Comparison of ENCODE assay signal across 18 cellular contexts in the genomic region with DNA sequence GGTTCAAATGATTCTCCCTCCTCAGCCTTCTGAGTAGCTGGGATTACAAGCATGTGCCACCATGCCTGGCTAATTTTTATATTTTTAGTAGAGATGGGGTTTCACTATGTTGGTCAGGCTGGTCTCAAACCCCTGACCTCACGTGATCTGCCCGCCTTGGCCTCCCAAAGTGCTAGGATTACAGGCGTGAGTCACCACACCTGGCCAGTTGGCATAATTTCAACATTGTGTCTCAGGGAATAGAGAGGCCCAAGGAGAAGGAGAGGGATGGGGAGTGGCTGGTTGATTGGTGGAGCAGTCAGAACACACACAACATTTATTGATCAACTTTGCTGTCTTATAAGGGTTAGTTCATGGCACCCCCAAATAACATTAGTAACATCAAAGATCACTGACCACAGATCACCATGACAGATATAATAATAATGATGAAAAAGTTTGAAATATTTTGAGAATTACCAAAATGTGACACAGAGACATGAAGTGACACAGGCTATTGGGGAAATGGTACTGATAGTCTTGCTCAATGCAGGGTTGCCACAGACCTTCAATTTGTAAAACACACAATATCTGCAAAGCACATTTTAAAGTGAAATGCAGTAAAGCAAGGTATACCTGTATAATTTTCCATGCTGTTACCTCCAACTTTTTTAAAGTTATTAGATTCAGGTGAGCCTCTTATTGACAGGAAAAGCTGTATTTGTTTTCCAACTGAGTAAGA.
"Had no signal": no experiment of that assay in that cellular context is flagged by ENCODE, and none has a peak within 500 bp of the region (broad histone marks: within the 10 kb centered on the region; RNA-seq: fewer than 3 reads in every experiment).

No MANE protein-coding gene starts in this region.

- H3K27ac ChIP-seq: adrenal gland, cardiac muscle cell, gastrocnemius medialis, heart left ventricle, prostate gland, tibial nerve, vagina had no signal

- ATAC-seq: gastrocnemius medialis, heart left ventricle, right cardiac atrium, WTC11 had no signal

- H3K27me3 ChIP-seq: cardiac muscle cell, gastrocnemius medialis, vagina had no signal

- DNase-seq: activated CD4-positive, alpha-beta memory T cell treated with anti-CD3 and anti-CD28 coated beads, Interleukin-2, amount 10 ng/mL, durations not matched to agents 7 days and 5 days; activated CD4-positive, alpha-beta T cell treated with anti-CD3 and anti-CD28 coated beads for 4 hours; activated effector memory CD4-positive, alpha-beta T cell treated with Interleukin-2 at 50 U/mL for 16 hours; activated T-cell treated with anti-CD3 and anti-CD28 coated beads, Interleukin-2, amount 50 U/mL, for 24 hours; adrenal gland; gastrocnemius medialis; heart left ventricle; immature natural killer cell; mesendoderm; right cardiac atrium; small intestine; stimulated activated CD4-positive, alpha-beta T cell treated with anti-CD3 and anti-CD28 coated beads, Interleukin-4, amount 100 ng/mL, for 24 hours; stimulated activated naive CD4-positive, alpha-beta T cell had no signal

- H3K4me3 ChIP-seq: adrenal gland, cardiac muscle cell, gastrocnemius medialis, heart left ventricle, prostate gland, tibial nerve, vagina had no signal

- H3K9me3 ChIP-seq: adrenal gland, gastrocnemius medialis, heart left ventricle, prostate gland, tibial nerve, vagina had no signal

- H3K36me3 ChIP-seq: adrenal gland, cardiac muscle cell, gastrocnemius medialis, heart left ventricle, prostate gland, tibial nerve, vagina had no signal

- H3K4me1 ChIP-seq: adrenal gland, gastrocnemius medialis, heart left ventricle, prostate gland, tibial nerve, vagina had no signal
